12 cellular contexts compared by ENCODE assay signal in genomic region chr7:15199482-15199881, GRCh38.
DNase-seq lines count a peak whose midpoint lies in the region; ATAC-seq and TF ChIP-seq lines count a peak whose summit lies in the region.
"Had no signal": no experiment of that assay in that cellular context is flagged by ENCODE, and none has a peak within 500 bp of the region (broad histone marks: within the 10 kb centered on the region; RNA-seq: fewer than 3 reads in every experiment).

No MANE protein-coding gene starts in this region.

- TF ChIP-seq CTCF in MCF 10A (IDR thresholded peaks at IDR 0.05; ENCODE audit: unreplicated experiment) = peak; percentile 10
- peak in 1 of 2 donors; percentile 23 for TF ChIP-seq CTCF in mammary epithelial cell (conservative IDR thresholded peaks at IDR 0.05 in 1 of 2, IDR thresholded peaks at IDR 0.05 in 1 of 2; ENCODE audit: extremely low read depth in 1 of 2, insufficient read depth in 1 of 2, low read depth in 1 of 2, low read length in 2 of 2)
- TF ChIP-seq CTCF in OCI-LY1 (IDR thresholded peaks at IDR 0.05; ENCODE audit: low read length) = peak; percentile 55
- TF ChIP-seq CTCF in epithelial cell of esophagus (IDR thresholded peaks at IDR 0.05; ENCODE audit: insufficient read depth, low read depth, low read length, missing control alignments) = no peak
- TF ChIP-seq CTCF in smooth muscle cell (IDR thresholded peaks at IDR 0.05; ENCODE audit: borderline replicate concordance, insufficient read depth, poor library complexity, severe bottlenecking) = peak; percentile 44

- dilution Hi-C loops in mammary epithelial cell (cut with HindIII; ENCODE audit: low sequenced_read_pairs) = no loop called here

- peaks cover 11% of the 10 kb centered on the region for H3K4me1 Mint-ChIP-seq in MCF 10A (ENCODE audit: insufficient read depth, unreplicated experiment)
- H3K4me1 Mint-ChIP-seq in activated T-cell treated with anti-CD3 and anti-CD28 coated beads, Interleukin-2, amount 50 U/mL, for 4 hours (ENCODE audit: low read depth) = no peaks in the 10 kb centered on the region

- H3F3A ChIP-seq in OCI-LY1 (ENCODE audit: insufficient read depth, low read length) = no peaks in the 10 kb centered on the region
- no peaks in the 10 kb centered on the region for H3F3A ChIP-seq in smooth muscle cell (ENCODE audit: low read depth)

- peaks cover 37% of the 10 kb centered on the region for H3K27me3 Mint-ChIP-seq in MCF 10A (ENCODE audit: insufficient read depth, unreplicated experiment)
- no peaks in the 10 kb centered on the region for H3K27me3 Mint-ChIP-seq in activated T-cell treated with anti-CD3 and anti-CD28 coated beads, Interleukin-2, amount 50 U/mL, for 4 hours (ENCODE audit: low read depth)

- H3K79me2 ChIP-seq in mammary epithelial cell (ENCODE audit: insufficient read depth, low read length) (no peaks in the 10 kb centered on the region), OCI-LY1 (ENCODE audit: insufficient read depth, low read length) (no peaks in the 10 kb centered on the region), smooth muscle cell (ENCODE audit: low read depth) (no peaks in the 10 kb centered on the region)

- H4K20me1 ChIP-seq in mammary epithelial cell (ENCODE audit: insufficient read depth, low read length) (no peaks in the 10 kb centered on the region), OCI-LY1 (ENCODE audit: insufficient read depth, low read length) (no peaks in the 10 kb centered on the region), smooth muscle cell (ENCODE audit: low read depth) (no peaks in the 10 kb centered on the region)

- no peak overlapping the region for H3K4me2 ChIP-seq in mammary epithelial cell (ENCODE audit: insufficient read depth, low read depth, low read length)
- no peak overlapping the region for H3K4me2 ChIP-seq in OCI-LY1 (ENCODE audit: low read length)
- no peak overlapping the region for H3K4me2 ChIP-seq in smooth muscle cell

- 50% methylated on average over 1 of the region's 1 CpG for WGBS in mammary epithelial cell (ENCODE audit: low coverage, missing lambda C conversion rate)
- 86% methylated on average over 1 of the region's 1 CpG for WGBS in smooth muscle cell (ENCODE audit: low lambda C conversion rate)

- H3K9ac ChIP-seq in mammary epithelial cell (ENCODE audit: insufficient read depth, low read length) (no peak overlapping the region), OCI-LY1 (ENCODE audit: low read length) (no peak overlapping the region), smooth muscle cell (ENCODE audit: low read depth) (no peak overlapping the region)

- no peak overlapping the region for H3K4me3 Mint-ChIP-seq in MCF 10A (ENCODE audit: unreplicated experiment)
- H3K4me3 Mint-ChIP-seq in activated T-cell treated with anti-CD3 and anti-CD28 coated beads, Interleukin-2, amount 50 U/mL, for 4 hours = no peak overlapping the region

- H3K4me1 ChIP-seq in mammary epithelial cell (ENCODE audit: insufficient read depth, low read length) (no peaks in the 10 kb centered on the region), OCI-LY1 (ENCODE audit: insufficient read depth, low read length, severe bottlenecking) (no peaks in the 10 kb centered on the region), smooth muscle cell (ENCODE audit: low read depth) (no peaks in the 10 kb centered on the region)

- intact Hi-C loops in MCF 10A (cut with micrococcal nuclease) = no loop called here
- intact Hi-C loops in mammary epithelial cell (cut with micrococcal nuclease) = no loop called here

- H3K36me3 ChIP-seq in mammary epithelial cell (ENCODE audit: insufficient read depth, low read length) = no peaks in the 10 kb centered on the region
- H3K36me3 ChIP-seq in OCI-LY1 (ENCODE audit: insufficient read depth, low read length) = no peaks in the 10 kb centered on the region
- H3K36me3 ChIP-seq in smooth muscle cell (ENCODE audit: low read depth) = no peaks in the 10 kb centered on the region
- H3K36me3 ChIP-seq: tibial nerve had no signal

- in situ Hi-C loops in mammary epithelial cell (cut with MboI; ENCODE audit: low sequenced_read_pairs in 2 of 2) = no loop called here

- H3K9me3 ChIP-seq in mammary epithelial cell (replicated peaks; ENCODE audit: insufficient read depth, low read length) = no peaks in the 10 kb centered on the region
- no peaks in the 10 kb centered on the region for H3K9me3 ChIP-seq in OCI-LY1 (ENCODE audit: low read length)
- no peaks in the 10 kb centered on the region for H3K9me3 ChIP-seq in smooth muscle cell (replicated peaks; ENCODE audit: low read depth)
- H3K9me3 ChIP-seq: tibial nerve had no signal

- CTCF ChIA-PET in MCF 10A (lab: Yijun Ruan, JAX) (interaction anchor here (0.7 to 1.4 kb wide), 2 partner anchors 16 to 857 kb away, joined by 3 read pairs; no protein-coding TSS in a partner anchor), mammary epithelial cell (lab: Charles Lee; ENCODE audit: low non-redundant PET) (no interaction called here)

- no TSS peak for BruUV-seq in MCF 10A (replicated peaks; lab: Mats Ljungman, UMichigan)
- BruUV-seq in mammary epithelial cell (replicated peaks; lab: Mats Ljungman, UMichigan) = no TSS peak

- no peaks in the 10 kb centered on the region for H3K27me3 ChIP-seq in mammary epithelial cell (ENCODE audit: insufficient read depth, low read length)
- no peaks in the 10 kb centered on the region for H3K27me3 ChIP-seq in OCI-LY1 (ENCODE audit: insufficient read depth, low read length)
- H3K27me3 ChIP-seq in smooth muscle cell (ENCODE audit: low read depth) = no peaks in the 10 kb centered on the region
- H3K27me3 ChIP-seq: tibial nerve had no signal

- no peaks in the 10 kb centered on the region for H3K9me3 Mint-ChIP-seq in MCF 10A (ENCODE audit: unreplicated experiment)
- no peaks in the 10 kb centered on the region for H3K9me3 Mint-ChIP-seq in activated T-cell treated with anti-CD3 and anti-CD28 coated beads, Interleukin-2, amount 50 U/mL, for 4 hours

- no peaks in the 10 kb centered on the region for H3K9me2 ChIP-seq in OCI-LY1 (ENCODE audit: low read depth, low read length)

- POLR2A ChIA-PET in MCF 10A (lab: Yijun Ruan, JAX) = no interaction called here

- H3K27ac Mint-ChIP-seq in MCF 10A (ENCODE audit: low read depth, unreplicated experiment) = no peak overlapping the region

- no peak overlapping the region for H3K27ac ChIP-seq in mammary epithelial cell (ENCODE audit: insufficient read depth, low read depth, low read length)
- H3K27ac ChIP-seq in OCI-LY1 (ENCODE audit: low read depth, low read length, poor library complexity, severe bottlenecking) = no peak overlapping the region
- H3K27ac ChIP-seq in smooth muscle cell (ENCODE audit: low read depth) = no peak overlapping the region
- H3K27ac ChIP-seq: tibial nerve had no signal

- H3K4me3 ChIP-seq in mammary epithelial cell (replicated peaks in 1 of 3; ENCODE audit: insufficient read depth in 1 of 3, low read depth in 2 of 3, low read length in 3 of 3) (no peak overlapping the region), OCI-LY1 (ENCODE audit: low read depth, low read length, poor library complexity, severe bottlenecking) (no peak overlapping the region), epithelial cell of esophagus (ENCODE audit: low read length) (no peak overlapping the region), smooth muscle cell (no peak overlapping the region)
- H3K4me3 ChIP-seq: lung, tibial nerve had no signal

- no peak for ATAC-seq in HG03520 (IDR thresholded peaks at IDR 0.05; ENCODE audit: unreplicated experiment)
- ATAC-seq in activated T-cell treated with anti-CD3 and anti-CD28 coated beads, Interleukin-2, amount 50 U/mL, for 4 hours = no peak

- H3K36me3 Mint-ChIP-seq in MCF 10A (ENCODE audit: insufficient read depth, unreplicated experiment) = no peaks in the 10 kb centered on the region
- no peaks in the 10 kb centered on the region for H3K36me3 Mint-ChIP-seq in activated T-cell treated with anti-CD3 and anti-CD28 coated beads, Interleukin-2, amount 50 U/mL, for 4 hours (ENCODE audit: insufficient read depth)

- H2AFZ ChIP-seq in mammary epithelial cell (ENCODE audit: low read depth, low read length) (no peak overlapping the region), OCI-LY1 (ENCODE audit: low read length) (no peak overlapping the region), smooth muscle cell (ENCODE audit: low read depth) (no peak overlapping the region)

- DNase-seq in MCF 10A (ENCODE audit: unreplicated experiment) (no peak), mammary epithelial cell (no peak), epithelial cell of esophagus (ENCODE audit: low read depth) (peak; percentile 5), smooth muscle cell (lab: John Stamatoyannopoulos, UW; ENCODE audit: unreplicated experiment) (no peak), DMS79 (lab: John Stamatoyannopoulos, UW) (no peak)
- DNase-seq in activated T-cell treated with anti-CD3 and anti-CD28 coated beads, Interleukin-2, amount 50 U/mL, for 4 hours = no peak
- DNase-seq: central memory CD4-positive, alpha-beta T cell; NCI-H446 treated with DMSO at 0.1 percent for 48 hours had no signal
